Comparison of ENCODE assay signal across 7 cellular contexts in genomic region chr1:65744731-65745130, GRCh38.
"Had no signal": no experiment of that assay in that cellular context is flagged by ENCODE, and none has a peak within 500 bp of the region (broad histone marks: within the 10 kb centered on the region; RNA-seq: fewer than 3 reads in every experiment).

No MANE protein-coding gene starts in this region.

- H3K4me2 ChIP-seq: KMS-11 had no signal

- H3K9ac ChIP-seq: KMS-11 had no signal

- H3K27ac ChIP-seq: HL-60, KMS-11 had no signal

- DNase-seq: IMR-90, Karpas-422, KBM-7, KG1 had no signal

- FAIRE-seq: HTR-8/SVneo had no signal
